Comparison of ENCODE assay signal across 10 cellular contexts in genomic region chr14:104797112-104798044, GRCh38. TPM values are rescaled to one million over a fixed set of nuclear protein-coding genes. Genes with fewer than 3 reads are reported as not detected.
A peak's percentile ranks its signal among the peaks of the same experiment; 100 is the strongest.
DNase-seq lines count a peak whose midpoint lies in the region; ATAC-seq and TF ChIP-seq lines count a peak whose summit lies in the region.
"Had no signal": no experiment of that assay in that cellular context is flagged by ENCODE, and none has a peak within 500 bp of the region (broad histone marks: within the 10 kb centered on the region; RNA-seq: fewer than 3 reads in every experiment).

No MANE protein-coding gene starts in this region.

- peak overlapping the region; percentile 60 to 83 (median 64) for H3K27ac Mint-ChIP-seq in CD4-positive, CD25-positive, alpha-beta regulatory T cell
- peak overlapping the region; percentile 56 for H3K27ac Mint-ChIP-seq in dendritic cell treated with granulocyte-macrophage colony-stimulating factor and Interleukin-4, amounts not matched to agents 40 ng/mL and 50 ng/mL, for 4 days
- H3K27ac Mint-ChIP-seq in nephron = peak overlapping the region in 2 of 3 experiments; percentile 76 to 78
- H3K27ac Mint-ChIP-seq: H9 had no signal

- no peaks in the 10 kb centered on the region for H3K36me3 ChIP-seq in CD4-positive, CD25-positive, alpha-beta regulatory T cell (ENCODE audit: control insufficient read depth, insufficient read depth, low read length)

- H3K4me3 ChIP-seq in CD4-positive, CD25-positive, alpha-beta regulatory T cell (ENCODE audit: low read depth, low read length) = no peak overlapping the region

- H3K4me3 Mint-ChIP-seq in CD4-positive, CD25-positive, alpha-beta regulatory T cell = peak overlapping the region; percentile 72 to 93 (median 85)
- H3K4me3 Mint-ChIP-seq in dendritic cell treated with granulocyte-macrophage colony-stimulating factor and Interleukin-4, amounts not matched to agents 40 ng/mL and 50 ng/mL, for 4 days = no peak overlapping the region
- H3K4me3 Mint-ChIP-seq in nephron = peak overlapping the region; percentile 76 to 86 (median 83)

- peaks cover 47% of the 10 kb centered on the region for H3K4me1 ChIP-seq in CD4-positive, CD25-positive, alpha-beta regulatory T cell (ENCODE audit: control insufficient read depth, insufficient read depth, low read length, poor library complexity, severe bottlenecking)

- ATAC-seq in CD4-positive, CD25-positive, alpha-beta regulatory T cell (ENCODE audit: low read depth in 2 of 2) = no peak

- DNase-seq in CD4-positive, CD25-positive, alpha-beta regulatory T cell = no peak
- DNase-seq in LHCN-M2 (ENCODE audit: low read depth) = peak; percentile 68
- no peak for DNase-seq in NCI-H526 (lab: John Stamatoyannopoulos, UW)
- DNase-seq in pons (ENCODE audit: low spot score) = no peak
- no peak for DNase-seq in putamen (ENCODE audit: low spot score)
- DNase-seq in NCI-H1436 treated with DMSO at 0.1 percent for 48 hours (lab: John Stamatoyannopoulos, UW) = no peak
- DNase-seq: activated CD4-positive, CD25-positive, alpha-beta regulatory T cell treated with anti-CD3 and anti-CD28 coated beads, Interleukin-2, amount 50 U/mL, for 72 hours; H9 had no signal

- peak overlapping the region; percentile 5 for H3K27ac ChIP-seq in CD4-positive, CD25-positive, alpha-beta regulatory T cell (ENCODE audit: insufficient read depth, low read length, poor library complexity, severe bottlenecking)

- H3K27me3 Mint-ChIP-seq in CD4-positive, CD25-positive, alpha-beta regulatory T cell = no peaks in the 10 kb centered on the region
- H3K27me3 Mint-ChIP-seq in dendritic cell treated with granulocyte-macrophage colony-stimulating factor and Interleukin-4, amounts not matched to agents 40 ng/mL and 50 ng/mL, for 4 days = peaks cover 25% of the 10 kb centered on the region
- peaks cover 6% of the 10 kb centered on the region for H3K27me3 Mint-ChIP-seq in nephron (ENCODE audit: low read depth)

- H3K4me1 Mint-ChIP-seq in CD4-positive, CD25-positive, alpha-beta regulatory T cell = peaks cover 0 to 57% (median 18%) of the 10 kb centered on the region in 4 donors
- peaks cover 80% of the 10 kb centered on the region for H3K4me1 Mint-ChIP-seq in dendritic cell treated with granulocyte-macrophage colony-stimulating factor and Interleukin-4, amounts not matched to agents 40 ng/mL and 50 ng/mL, for 4 days (ENCODE audit: low read depth)
- peaks cover 31% of the 10 kb centered on the region for H3K4me1 Mint-ChIP-seq in nephron

- H3K9me3 Mint-ChIP-seq in CD4-positive, CD25-positive, alpha-beta regulatory T cell = no peaks in the 10 kb centered on the region
- no peaks in the 10 kb centered on the region for H3K9me3 Mint-ChIP-seq in dendritic cell treated with granulocyte-macrophage colony-stimulating factor and Interleukin-4, amounts not matched to agents 40 ng/mL and 50 ng/mL, for 4 days
- no peaks in the 10 kb centered on the region for H3K9me3 Mint-ChIP-seq in nephron
- H3K9me3 Mint-ChIP-seq: H9 had no signal

- no peaks in the 10 kb centered on the region for H3K27me3 ChIP-seq in CD4-positive, CD25-positive, alpha-beta regulatory T cell (ENCODE audit: control insufficient read depth, insufficient read depth, low read length)

- no peak for TF ChIP-seq CTCF in nephron (IDR thresholded peaks at IDR 0.05; ENCODE audit: unreplicated experiment in 3 of 3)

- no peaks in the 10 kb centered on the region for H3K9me3 ChIP-seq in CD4-positive, CD25-positive, alpha-beta regulatory T cell (ENCODE audit: control insufficient read depth in 2 of 2, low read length in 2 of 2)

- intact Hi-C loops in dendritic cell treated with granulocyte-macrophage colony-stimulating factor and Interleukin-4, amounts not matched to agents 40 ng/mL and 50 ng/mL, for 4 days (cut with micrococcal nuclease) = no loop called here

- no peaks in the 10 kb centered on the region for H3K36me3 Mint-ChIP-seq in CD4-positive, CD25-positive, alpha-beta regulatory T cell
- H3K36me3 Mint-ChIP-seq in dendritic cell treated with granulocyte-macrophage colony-stimulating factor and Interleukin-4, amounts not matched to agents 40 ng/mL and 50 ng/mL, for 4 days (ENCODE audit: low read depth) = peaks cover 32% of the 10 kb centered on the region
- H3K36me3 Mint-ChIP-seq in nephron (ENCODE audit: low read depth) = no peaks in the 10 kb centered on the region

RNA-seq across cellular contexts. Expression of gene AKT1, which starts 1.8 kb away (rescaled TPM):
- total RNA-seq in CD4-positive, CD25-positive, alpha-beta regulatory T cell = 86.0 TPM
- 10 to 100 TPM in 2 of 4 donors, 1 to 10 TPM in 2; 6.3 to 19.8 (median 12.4) TPM for polyA plus RNA-seq in CD4-positive, CD25-positive, alpha-beta regulatory T cell
- total RNA-seq in LHCN-M2 (2014; rRNA removed) = 205 and 222 TPM in 2 replicates
- polyA plus RNA-seq in LHCN-M2 (2012) = 168 TPM

RNA-seq across cellular contexts. Expression of gene ZBTB42, which starts 3.5 kb away (rescaled TPM):
- 3.6 TPM for total RNA-seq in CD4-positive, CD25-positive, alpha-beta regulatory T cell
- polyA plus RNA-seq in CD4-positive, CD25-positive, alpha-beta regulatory T cell = 1 to 10 TPM; 1.3 to 2.1 (median 1.9) TPM
- 2.8 and 3.0 TPM in 2 replicates for total RNA-seq in LHCN-M2 (2014; rRNA removed)
- polyA plus RNA-seq in LHCN-M2 (2012) = 2.0 TPM

RNA-seq across cellular contexts. Expression of gene SIVA1, which starts 44.4 kb away (rescaled TPM):
- 82.6 TPM for total RNA-seq in CD4-positive, CD25-positive, alpha-beta regulatory T cell
- 100 to 1,000 TPM; 234 to 281 (median 246) TPM for polyA plus RNA-seq in CD4-positive, CD25-positive, alpha-beta regulatory T cell
- 317 and 467 TPM in 2 replicates for total RNA-seq in LHCN-M2 (2014; rRNA removed)
- polyA plus RNA-seq in LHCN-M2 (2012) = 113 TPM
